In genomic region chr9:120524852-120525251, GRCh38 we compare ENCODE assay signal across 13 cellular contexts.
"Had no signal": no experiment of that assay in that cellular context is flagged by ENCODE, and none has a peak within 500 bp of the region (broad histone marks: within the 10 kb centered on the region; RNA-seq: fewer than 3 reads in every experiment).

No MANE protein-coding gene starts in this region.

- H3K9me3 Mint-ChIP-seq: stimulated activated naive CD8-positive, alpha-beta T cell treated with anti-CD3 and anti-CD28 coated beads, Interleukin-15, Interleukin-2, amounts not matched to agents 100 ng/mL and 50 ng/mL, for 24 hours; T-helper 2 cell treated with Interferon-gamma antibody and Interleukin-4, amounts not matched to agents 5 μg/mL and 100 μg/mL, for 36 hours had no signal

- H3K4me1 Mint-ChIP-seq: activated CD4-positive, alpha-beta T cell treated with anti-CD3 and anti-CD28 coated beads for 36 hours had no signal

- H3K4me3 ChIP-seq: esophagus muscularis mucosa, suprapubic skin had no signal

- H3K27me3 Mint-ChIP-seq: activated CD4-positive, alpha-beta T cell treated with anti-CD3 and anti-CD28 coated beads for 36 hours; activated naive CD8-positive, alpha-beta T cell; stimulated activated naive CD8-positive, alpha-beta T cell treated with anti-CD3 and anti-CD28 coated beads, Interleukin-15, Interleukin-2, amounts not matched to agents 100 ng/mL and 50 ng/mL, for 24 hours had no signal

- H3K27ac Mint-ChIP-seq: activated naive CD8-positive, alpha-beta T cell; stimulated activated naive CD8-positive, alpha-beta T cell treated with anti-CD3 and anti-CD28 coated beads, Interleukin-15, Interleukin-2, amounts not matched to agents 100 ng/mL and 50 ng/mL, for 24 hours; T-helper 2 cell treated with Interferon-gamma antibody and Interleukin-4, amounts not matched to agents 5 μg/mL and 100 μg/mL, for 36 hours had no signal

- H3K4me3 Mint-ChIP-seq: activated CD4-positive, alpha-beta T cell treated with anti-CD3 and anti-CD28 coated beads for 36 hours; activated naive CD8-positive, alpha-beta T cell; stimulated activated naive CD8-positive, alpha-beta T cell treated with anti-CD3 and anti-CD28 coated beads, Interleukin-15, Interleukin-2, amounts not matched to agents 100 ng/mL and 50 ng/mL, for 24 hours; T-helper 2 cell treated with Interferon-gamma antibody and Interleukin-4, amounts not matched to agents 5 μg/mL and 100 μg/mL, for 36 hours had no signal

- DNase-seq: activated CD4-positive, alpha-beta T cell treated with anti-CD3 and anti-CD28 coated beads for 36 hours; activated CD4-positive, alpha-beta T cell treated with anti-CD3 and anti-CD28 coated beads, Interleukin-2, amount 50 U/mL, for 48 hours; amniotic stem cell; effector CD4-positive, alpha-beta T cell; left colon; retina; stimulated activated CD4-positive, alpha-beta T cell treated with anti-CD3 and anti-CD28 coated beads, Interleukin-2, amount 100 ng/mL, for 24 hours; trophoblast cell had no signal

- H3K9me3 ChIP-seq: esophagus muscularis mucosa, suprapubic skin had no signal

- H3K27ac ChIP-seq: esophagus muscularis mucosa, suprapubic skin had no signal

- H3K27me3 ChIP-seq: esophagus muscularis mucosa, suprapubic skin had no signal

- H3K4me1 ChIP-seq: esophagus muscularis mucosa, suprapubic skin had no signal
